In the genomic region with DNA sequence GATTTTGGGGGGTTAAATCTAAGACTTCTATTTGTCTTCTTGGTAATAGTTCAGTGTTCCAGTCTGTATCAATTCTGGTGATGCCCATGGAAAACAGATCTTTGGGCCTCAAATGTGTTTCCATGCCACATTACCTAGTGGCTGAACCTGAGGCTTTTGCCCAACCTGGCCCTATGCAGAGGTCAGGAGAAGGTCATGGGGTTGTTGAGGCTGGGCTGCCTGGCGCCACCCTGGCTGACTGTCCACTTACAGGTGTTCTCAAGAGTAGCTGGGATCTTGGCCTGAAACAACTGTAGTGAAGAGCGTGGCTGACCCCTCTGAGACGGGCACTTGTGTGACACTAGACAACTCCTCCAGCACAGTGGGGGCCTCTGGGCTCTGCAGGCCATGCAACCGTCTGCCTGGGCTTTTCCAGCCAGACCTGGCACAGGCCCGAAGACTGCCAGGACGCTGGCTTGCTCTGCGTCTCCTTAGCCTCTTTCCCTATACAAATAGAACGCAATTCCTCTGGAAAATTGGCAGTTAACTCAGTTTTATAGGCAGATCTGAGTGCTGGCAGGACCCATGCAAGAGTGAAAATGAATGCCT, we compare ENCODE assay signal across 16 cellular contexts.
DNase-seq lines count a peak whose midpoint lies in the region; ATAC-seq, FAIRE-seq and TF ChIP-seq lines count a peak whose summit lies in the region.
"Had no signal": no experiment of that assay in that cellular context is flagged by ENCODE, and none has a peak within 500 bp of the region (broad histone marks: within the 10 kb centered on the region; RNA-seq: fewer than 3 reads in every experiment).

No MANE protein-coding gene starts in this region.

- H2BK12ac ChIP-seq in trophoblast cell (ENCODE audit: low read length) = no peak overlapping the region

- H3K4me1 ChIP-seq in trophoblast cell (ENCODE audit: control insufficient read depth in 1 of 2, insufficient read depth in 2 of 2, low read length in 2 of 2) (no peaks in the 10 kb centered on the region), upper lobe of right lung (peaks cover 10% of the 10 kb centered on the region)
- H3K4me1 ChIP-seq: BLaER1, Caco-2 had no signal

- 90 to 95% methylated on average over 7 to 8 of the region's 8 CpGs for WGBS in lower leg skin, 2 donors
- whole genome bisulfite sequencing in trophoblast cell (ENCODE audit: extremely low coverage, insufficient coverage, insufficient read length) = no CpG with 5 or more reads among the region's 8 CpGs

- H4K91ac ChIP-seq in trophoblast cell (ENCODE audit: low read depth, low read length) = no peak overlapping the region

- no peak overlapping the region for H2BK120ac ChIP-seq in trophoblast cell (ENCODE audit: insufficient read depth, low read length, poor library complexity)

- ATAC-seq in upper lobe of right lung = peak; percentile 85
- ATAC-seq: GM12878, GM23338 had no signal

- no peak overlapping the region for H2AFZ ChIP-seq in trophoblast cell (ENCODE audit: insufficient read depth, low read length, poor library complexity)
- H2AFZ ChIP-seq: GM23338 had no signal

- no peak overlapping the region for H2AK5ac ChIP-seq in trophoblast cell (ENCODE audit: low read length)

- no peaks in the 10 kb centered on the region for H3K79me1 ChIP-seq in trophoblast cell (ENCODE audit: low read length)

- TF ChIP-seq CTCF in lower leg skin (IDR thresholded peaks at IDR 0.05) (no peak), upper lobe of right lung (IDR thresholded peaks at IDR 0.05) (no peak), GM13976 (IDR thresholded peaks at IDR 0.05; ENCODE audit: borderline replicate concordance, control extremely low read depth, extremely low read depth, insufficient read depth, missing control alignments) (no peak)

- H3K9me3 ChIP-seq in trophoblast cell (ENCODE audit: insufficient read depth, low read depth, low read length) (no peaks in the 10 kb centered on the region), upper lobe of right lung (no peaks in the 10 kb centered on the region)
- H3K9me3 ChIP-seq: BLaER1, Caco-2 had no signal

- no peak overlapping the region for H3K4me2 ChIP-seq in trophoblast cell (ENCODE audit: low read length)
- H3K4me2 ChIP-seq: BLaER1, GM23338 had no signal

- H3K14ac ChIP-seq in trophoblast cell (ENCODE audit: low read length) = no peak overlapping the region

- H3K4ac ChIP-seq in trophoblast cell (ENCODE audit: low read depth, low read length) = no peak overlapping the region

- H3K4me3 ChIP-seq in lower leg skin (ENCODE audit: low read depth, poor library complexity, severe bottlenecking) = peak overlapping the region; percentile 4
- H3K4me3 ChIP-seq in trophoblast cell (ENCODE audit: low read depth, low read length) = no peak overlapping the region
- H3K4me3 ChIP-seq in upper lobe of right lung = no peak overlapping the region
- H3K4me3 ChIP-seq: BLaER1, GM12878, GM23338 had no signal

- no peak overlapping the region for H3K18ac ChIP-seq in trophoblast cell (ENCODE audit: low read length)

- H3K27me3 ChIP-seq in trophoblast cell (ENCODE audit: insufficient read depth, low read length) (no peaks in the 10 kb centered on the region), upper lobe of right lung (no peaks in the 10 kb centered on the region)
- H3K27me3 ChIP-seq: BLaER1 had no signal

- H3K27ac ChIP-seq in trophoblast cell (ENCODE audit: low read depth, low read length) (no peak overlapping the region), upper lobe of right lung (no peak overlapping the region)
- H3K27ac ChIP-seq: 22Rv1, BLaER1, HL-60 had no signal

- no peak overlapping the region for H4K12ac ChIP-seq in trophoblast cell (ENCODE audit: low read depth, low read length)

- H3K23ac ChIP-seq in trophoblast cell (ENCODE audit: low read length) = no peak overlapping the region

- H4K8ac ChIP-seq in trophoblast cell (ENCODE audit: low read depth, low read length) = no peak overlapping the region

- H3K36me3 ChIP-seq in trophoblast cell (ENCODE audit: control insufficient read depth in 1 of 2, insufficient read depth in 2 of 2, low read length in 2 of 2) (no peaks in the 10 kb centered on the region), upper lobe of right lung (no peaks in the 10 kb centered on the region)
- H3K36me3 ChIP-seq: BLaER1 had no signal

- H3K79me2 ChIP-seq in trophoblast cell (ENCODE audit: control insufficient read depth, insufficient read depth, low read length, poor library complexity) = no peaks in the 10 kb centered on the region

- in situ Hi-C loops in GM13976 (cut with MboI; ENCODE audit: low sequenced_read_pairs, unreplicated experiment) = no loop called here

- FAIRE-seq in RCC 7860 (lab: Jason Lieb, UNC) = no peak
- FAIRE-seq: GM12878 had no signal

- H3K9ac ChIP-seq in trophoblast cell (ENCODE audit: low read length) = peak overlapping the region; percentile 40
- H3K9ac ChIP-seq: BLaER1 had no signal

- peak; percentile 3 for DNase-seq in DMS79 (lab: John Stamatoyannopoulos, UW)
- DNase-seq in DMS79 treated with DMSO at 0.1 percent for 48 hours (lab: John Stamatoyannopoulos, UW) = no peak
- peak in 1 of 2 donors; percentile 72 for DNase-seq in lower leg skin (ENCODE audit: low spot score in 2 of 2)
- no peak for DNase-seq in trophoblast cell
- peak; percentile 78 for DNase-seq in upper lobe of right lung
- no peak for DNase-seq in RCC 7860 (ENCODE audit: low spot score)
- no peak for DNase-seq in NCI-H1436 treated with DMSO at 0.1 percent for 48 hours (lab: John Stamatoyannopoulos, UW)
- no peak for DNase-seq in GM13976 (ENCODE audit: low spot score)
- DNase-seq: Caco-2; CD8-positive, alpha-beta memory T cell; H7 had no signal

- intact Hi-C loops in lower leg skin (cut with DNase I; ENCODE audit: low total_unique reads) = no loop called here
- intact Hi-C loops in upper lobe of right lung (cut with DNase I) = no loop called here

- TF ChIP-seq POLR2A in lower leg skin (IDR thresholded peaks at IDR 0.05) = no peak

- H2BK5ac ChIP-seq in trophoblast cell (ENCODE audit: low read depth, low read length, poor library complexity) = no peak overlapping the region

Comparison
In these comparisons a context has a peak if more than half of its experiments do, and no peak if none do; other contexts are left out.
1. DNase-seq: peak in DMS79 (single experiment) and upper lobe of right lung (single experiment); none in DMS79 treated with DMSO at 0.1 percent for 48 hours (single experiment), trophoblast cell (0 of 2), RCC 7860 (single experiment), NCI-H1436 treated with DMSO at 0.1 percent for 48 hours (single experiment) and GM13976 (single experiment).